In genomic region chr1:53330819-53331218, GRCh38 we compare ENCODE assay signal across 15 cellular contexts. TPM values are rescaled to one million over a fixed set of nuclear protein-coding genes. Genes with fewer than 3 reads are reported as not detected.
DNase-seq lines count a peak whose midpoint lies in the region; TF ChIP-seq lines count a peak whose summit lies in the region.
"Had no signal": no experiment of that assay in that cellular context is flagged by ENCODE, and none has a peak within 500 bp of the region (broad histone marks: within the 10 kb centered on the region; RNA-seq: fewer than 3 reads in every experiment).

No MANE protein-coding gene starts in this region.

- H3K4me3 ChIP-seq in dorsolateral prefrontal cortex (no peak overlapping the region), spleen (no peak overlapping the region), Karpas-422 (ENCODE audit: low read length) (no peak overlapping the region)
- H3K4me3 ChIP-seq: GM23338, heart left ventricle, mucosa of descending colon had no signal

- TF ChIP-seq POLR2A in spleen (IDR thresholded peaks at IDR 0.05): no peak

- WGBS in spleen, 5 donors: 44 to 84% (median 72%) methylated on average over 4 to 5 of the region's 5 CpGs

- H3K27me3 ChIP-seq in dorsolateral prefrontal cortex: no peaks in the 10 kb centered on the region
- H3K27me3 ChIP-seq in spleen (replicated peaks in 1 of 7): no peaks in the 10 kb centered on the region
- H3K27me3 ChIP-seq in Karpas-422 (ENCODE audit: low read length): no peaks in the 10 kb centered on the region

- H3K27ac ChIP-seq in dorsolateral prefrontal cortex (no peak overlapping the region), spleen (no peak overlapping the region), Karpas-422 (ENCODE audit: low read length) (no peak overlapping the region)
- H3K27ac ChIP-seq: heart left ventricle had no signal

- H3K9me3 ChIP-seq in spleen: no peaks in the 10 kb centered on the region
- H3K9me3 ChIP-seq in Karpas-422 (ENCODE audit: low read length): no peaks in the 10 kb centered on the region
- H3K9me3 ChIP-seq: Caco-2, heart left ventricle, mucosa of descending colon had no signal

- no peak overlapping the region for H3K4me2 ChIP-seq in Karpas-422 (ENCODE audit: low read depth, low read length, poor library complexity, severe bottlenecking)
- H3K4me2 ChIP-seq: GM23338 had no signal

- H3K79me2 ChIP-seq in Karpas-422 (ENCODE audit: low read length): peaks cover 16% of the 10 kb centered on the region

- no peaks in the 10 kb centered on the region for H3K36me3 ChIP-seq in spleen
- H3K36me3 ChIP-seq in Karpas-422 (ENCODE audit: insufficient read depth, low read length): no peaks in the 10 kb centered on the region; the same call in 1 of the 2 replicates
- H3K36me3 ChIP-seq: heart left ventricle had no signal

- peak; percentile 3 for DNase-seq in activated naive CD4-positive, alpha-beta T cell treated with anti-CD3 and anti-CD28 coated beads, Interleukin-2, amount 50 U/mL, for 16 hours
- DNase-seq in activated naive CD4-positive, alpha-beta T cell (lab: John Stamatoyannopoulos, UW): no peak
- DNase-seq in MV-4-11 (lab: John Stamatoyannopoulos, UW) (peak; percentile 59), dorsolateral prefrontal cortex (peak in 7 of 10 donors; percentile 6 to 40 (median 21)), spleen (peak; percentile 76), NCI-H524 treated with DMSO at 0.1 percent for 48 hours (lab: John Stamatoyannopoulos, UW) (no peak), Karpas-422 (no peak)
- no peak for DNase-seq in activated CD4-positive, alpha-beta T cell treated with anti-CD3 and anti-CD28 coated beads, Interleukin-2, amount 50 U/mL, for 1 hour
- DNase-seq: activated CD4-positive, alpha-beta T cell treated with anti-CD3 and anti-CD28 coated beads, Interleukin-2, amount 10 ng/mL, durations not matched to agents 24 days and 14 days; NCI-H82; stimulated activated naive CD4-positive, alpha-beta T cell treated with Interleukin-2 at 50 U/mL for 16 hours had no signal

- H3K9ac ChIP-seq in Karpas-422 (ENCODE audit: low read length): no peak overlapping the region

- intact Hi-C loops in dorsolateral prefrontal cortex (cut with DNase I): no loop called here
- intact Hi-C loops in spleen (cut with DNase I; ENCODE audit: low total_unique reads): no loop called here

- TF ChIP-seq CTCF in dorsolateral prefrontal cortex (IDR thresholded peaks at IDR 0.05 in 54 of 56, conservative IDR thresholded peaks at IDR 0.05 in 2 of 56; ENCODE audit: low read depth in 1 of 56, partially characterized antibody in 56 of 56): no peak
- no peak for TF ChIP-seq CTCF in spleen (IDR thresholded peaks at IDR 0.05 in 8 of 11, conservative IDR thresholded peaks at IDR 0.05 in 3 of 11)

- H3K4me1 ChIP-seq in spleen (peaks cover 7 to 42% (median 30%) of the 10 kb centered on the region in 6 donors), Karpas-422 (ENCODE audit: low read length) (peaks cover 18% of the 10 kb centered on the region)

- H2AFZ ChIP-seq in Karpas-422 (ENCODE audit: low read length): no peak overlapping the region
- H2AFZ ChIP-seq: GM23338 had no signal

- no peaks in the 10 kb centered on the region for H3K9me2 ChIP-seq in Karpas-422 (replicated peaks; ENCODE audit: insufficient read depth, low read length)

- 0 out of 2 replicates have a peak, but pooled peaks cover under 1% of the 10 kb centered on the region for H4K20me1 ChIP-seq in Karpas-422 (ENCODE audit: insufficient read depth, low read depth, low read length)

RNA-seq across cellular contexts. Expression of gene LRP8, which starts 2.9 kb away (rescaled TPM):
- total RNA-seq in dorsolateral prefrontal cortex (10 to 100 TPM; 20.5 to 77.6 (median 37.9) TPM), spleen (10 to 100 TPM in 1 of 7 donors, 1 to 10 TPM in 6; 4.0 to 14.4 (median 8.0) TPM)
- 1 to 10 TPM; 1.7 to 2.4 (median 2.0) TPM for polyA plus RNA-seq in spleen
- 26.7 and 35.4 TPM in 2 replicates for total RNA-seq in Karpas-422 (2014; rRNA removed; shearing (Covaris generic); ENCODE audit: low replicate concordance)

Comparison
In these comparisons a context has a peak if more than half of its experiments do, and no peak if none do; other contexts are left out.
1. DNase-seq: peak in activated naive CD4-positive, alpha-beta T cell treated with anti-CD3 and anti-CD28 coated beads, Interleukin-2, amount 50 U/mL, for 16 hours (single experiment), MV-4-11 (single experiment), dorsolateral prefrontal cortex (7 of 10) and spleen (single experiment); none in activated naive CD4-positive, alpha-beta T cell (0 of 4), NCI-H524 treated with DMSO at 0.1 percent for 48 hours (single experiment), activated CD4-positive, alpha-beta T cell treated with anti-CD3 and anti-CD28 coated beads, Interleukin-2, amount 50 U/mL, for 1 hour (single experiment) and Karpas-422 (single experiment).